In the genomic region with DNA sequence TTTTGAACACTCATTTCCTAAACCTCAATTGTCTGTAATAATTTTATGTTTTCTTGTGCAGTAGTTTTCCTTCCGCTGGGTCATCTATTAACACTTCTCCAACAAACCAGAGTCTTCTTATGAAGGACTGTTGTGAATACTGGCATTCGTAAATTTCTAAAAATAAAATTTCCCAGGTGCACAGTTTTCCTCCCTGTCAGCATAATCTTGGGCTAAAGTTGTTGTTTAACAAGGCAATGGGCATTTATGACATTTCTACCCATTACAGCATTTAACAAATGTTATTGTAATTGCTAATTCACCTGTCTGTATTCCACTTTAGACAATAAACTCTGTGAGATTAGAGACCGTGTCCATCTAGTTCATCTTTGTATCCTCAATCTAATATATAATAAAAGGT, we compare ENCODE assay signal across 8 cellular contexts. TPM values are rescaled to one million over a fixed set of nuclear protein-coding genes. Genes with fewer than 3 reads are reported as not detected.
DNase-seq lines count a peak whose midpoint lies in the region; ATAC-seq and TF ChIP-seq lines count a peak whose summit lies in the region.

No MANE protein-coding gene starts in this region.

- peak overlapping the region; percentile 25 for H3K4me2 ChIP-seq in neuronal stem cell (ENCODE audit: insufficient read depth, low read length, poor library complexity, severe bottlenecking)

- peak overlapping the region in 2 of 3 donors; percentile 98 to 99 for H3K27ac Mint-ChIP-seq in CD4-positive, CD25-positive, alpha-beta regulatory T cell

- peaks cover 34% of the 10 kb centered on the region for H3K4me1 ChIP-seq in CD4-positive, CD25-positive, alpha-beta regulatory T cell (ENCODE audit: control insufficient read depth, insufficient read depth, low read length, poor library complexity, severe bottlenecking)
- peaks cover 16% of the 10 kb centered on the region for H3K4me1 ChIP-seq in effector memory CD4-positive, alpha-beta T cell (ENCODE audit: control insufficient read depth, insufficient read depth, low read length, poor library complexity, severe bottlenecking)
- H3K4me1 ChIP-seq in neuronal stem cell (ENCODE audit: control insufficient read depth in 2 of 2, insufficient read depth in 1 of 2, low read depth in 1 of 2, low read length in 2 of 2): peaks cover 5 to 6% of the 10 kb centered on the region in 2 donors

- H4K91ac ChIP-seq in neuronal stem cell (ENCODE audit: low read depth, low read length, poor library complexity): no peak overlapping the region

- POLR2A ChIA-PET in HEK293T (lab: Yijun Ruan, JAX): interaction anchor here (1.9 kb wide), 1 partner anchor 12 kb away, joined by 14 read pairs; a partner anchor contains a TSS

- no peak overlapping the region for H2BK15ac ChIP-seq in neuronal stem cell (ENCODE audit: low read length)

- H4K8ac ChIP-seq in neuronal stem cell (ENCODE audit: low read depth, low read length): no peak overlapping the region

- H3K36me3 ChIP-seq in CD4-positive, CD25-positive, alpha-beta regulatory T cell (ENCODE audit: control insufficient read depth, insufficient read depth, low read length): no peaks in the 10 kb centered on the region
- H3K36me3 ChIP-seq in effector memory CD4-positive, alpha-beta T cell (ENCODE audit: control insufficient read depth, insufficient read depth, low read length): no peaks in the 10 kb centered on the region
- no peaks in the 10 kb centered on the region for H3K36me3 ChIP-seq in neuronal stem cell (replicated peaks in 1 of 2; ENCODE audit: control insufficient read depth in 2 of 2, insufficient read depth in 2 of 2, low read length in 2 of 2)

- peak overlapping the region; percentile 94 for H2AFZ ChIP-seq in neuronal stem cell (ENCODE audit: low read length)

- WGBS in neuronal stem cell (ENCODE audit: extremely low coverage in 2 of 2, insufficient read length in 2 of 2, insufficient replicate concordance in 1 of 2), 2 donors: no CpG with 5 or more reads among the region's 3 CpGs

- no peaks in the 10 kb centered on the region for H3K9me3 ChIP-seq in CD4-positive, CD25-positive, alpha-beta regulatory T cell (ENCODE audit: control insufficient read depth in 2 of 2, low read length in 2 of 2)
- H3K9me3 ChIP-seq in effector memory CD4-positive, alpha-beta T cell (ENCODE audit: control insufficient read depth, low read length): no peaks in the 10 kb centered on the region
- H3K9me3 ChIP-seq in neuronal stem cell (replicated peaks in 1 of 2; ENCODE audit: control insufficient read depth in 2 of 2, insufficient read depth in 1 of 2, low read depth in 1 of 2, low read length in 2 of 2): peaks cover 0 to 2% of the 10 kb centered on the region in 2 donors

- peaks cover 26 to 65% (median 47%) of the 10 kb centered on the region in 4 donors for H3K4me1 Mint-ChIP-seq in CD4-positive, CD25-positive, alpha-beta regulatory T cell

- H3K14ac ChIP-seq in neuronal stem cell (ENCODE audit: low read length): no peak overlapping the region

- H3K27me3 Mint-ChIP-seq in CD4-positive, CD25-positive, alpha-beta regulatory T cell: peaks cover 18% of the 10 kb centered on the region

- no peak overlapping the region for H3K4ac ChIP-seq in neuronal stem cell (ENCODE audit: low read length)

- DNase-seq in CD4-positive, CD25-positive, alpha-beta regulatory T cell: no peak
- DNase-seq in NB4 (ENCODE audit: low read depth) (no peak), neuronal stem cell (ENCODE audit: low spot score) (no peak), amniotic stem cell (lab: John Stamatoyannopoulos, UW) (no peak), SKM-1 (lab: John Stamatoyannopoulos, UW; ENCODE audit: unreplicated experiment) (no peak), HEK293T (ENCODE audit: extremely low spot score) (no peak)
- no peak for DNase-seq in effector memory CD4-positive, alpha-beta T cell
- no peak for DNase-seq in stimulated activated CD4-positive, alpha-beta T cell treated with anti-CD3 and anti-CD28 coated beads, Interleukin-4, amount 100 ng/mL, for 24 hours

- ATAC-seq in CD4-positive, CD25-positive, alpha-beta regulatory T cell (ENCODE audit: low read depth in 2 of 2): no peak

- TF ChIP-seq POLR2A in NB4 (IDR thresholded peaks at IDR 0.05; ENCODE audit: extremely low read depth, insufficient read length): no peak

- no peak overlapping the region for H2BK120ac ChIP-seq in neuronal stem cell (ENCODE audit: low read depth, low read length)

- H3K9me3 Mint-ChIP-seq in CD4-positive, CD25-positive, alpha-beta regulatory T cell: no peaks in the 10 kb centered on the region

- no peak for TF ChIP-seq CTCF in NB4 (IDR thresholded peaks at IDR 0.05; ENCODE audit: low read depth, low read length)

- H3K9ac ChIP-seq in neuronal stem cell (ENCODE audit: low read depth, low read length, poor library complexity): no peak overlapping the region

- H3K27ac ChIP-seq in CD4-positive, CD25-positive, alpha-beta regulatory T cell (ENCODE audit: insufficient read depth, low read length, poor library complexity, severe bottlenecking): peak overlapping the region; percentile 84
- peak overlapping the region; percentile 73 for H3K27ac ChIP-seq in effector memory CD4-positive, alpha-beta T cell (ENCODE audit: insufficient read depth, low read length, poor library complexity, severe bottlenecking)
- H3K27ac ChIP-seq in neuronal stem cell (replicated peaks; ENCODE audit: low read length): no peak overlapping the region

- H3K79me1 ChIP-seq in neuronal stem cell (ENCODE audit: low read depth, low read length): no peaks in the 10 kb centered on the region

- H3K18ac ChIP-seq in neuronal stem cell (ENCODE audit: low read length): no peak overlapping the region

- no peak overlapping the region for H2BK5ac ChIP-seq in neuronal stem cell (ENCODE audit: low read length)

- no peak overlapping the region for H2BK12ac ChIP-seq in neuronal stem cell (ENCODE audit: low read length)

- no peak overlapping the region for H2AK5ac ChIP-seq in neuronal stem cell (ENCODE audit: low read depth, low read length)

- peak overlapping the region; percentile 95 for H3K4me3 ChIP-seq in CD4-positive, CD25-positive, alpha-beta regulatory T cell (ENCODE audit: low read depth, low read length)
- H3K4me3 ChIP-seq in NB4 (ENCODE audit: low read depth, low read length) (peak overlapping the region; percentile 84), neuronal stem cell (ENCODE audit: low read length in 2 of 2) (peak overlapping the region in 1 of 2 donors; percentile 75)
- H3K4me3 ChIP-seq in effector memory CD4-positive, alpha-beta T cell (ENCODE audit: insufficient read depth, low read depth, low read length, poor library complexity, severe bottlenecking): peak overlapping the region; percentile 83

- peaks cover 12% of the 10 kb centered on the region for H3K27me3 ChIP-seq in CD4-positive, CD25-positive, alpha-beta regulatory T cell (ENCODE audit: control insufficient read depth, insufficient read depth, low read length)
- H3K27me3 ChIP-seq in effector memory CD4-positive, alpha-beta T cell (replicated peaks; ENCODE audit: control insufficient read depth, insufficient read depth, low read length, poor library complexity, severe bottlenecking): no peaks in the 10 kb centered on the region
- H3K27me3 ChIP-seq in neuronal stem cell (ENCODE audit: control insufficient read depth in 3 of 3, insufficient read depth in 3 of 3, low read depth in 1 of 3, low read length in 3 of 3): peaks cover 0 to 17% (median 0%) of the 10 kb centered on the region in 3 experiments

- H3K4me3 Mint-ChIP-seq in CD4-positive, CD25-positive, alpha-beta regulatory T cell: peak overlapping the region; percentile 93 to 98 (median 96)

- H3K36me3 Mint-ChIP-seq in CD4-positive, CD25-positive, alpha-beta regulatory T cell: peaks cover 4% of the 10 kb centered on the region

- CTCF ChIA-PET in HEK293T (lab: Yijun Ruan, JAX): no interaction called here

- H3K23ac ChIP-seq in neuronal stem cell (ENCODE audit: low read depth, low read length, poor library complexity): no peak overlapping the region

TF ChIP-seq in HEK293T, 16 proteins besides CTCF, POLR2A, EP300 and RAD21:
- TF ChIP-seq ELF4 (IDR thresholded peaks at IDR 0.05) (no peak), LEF1 (IDR thresholded peaks at IDR 0.05; ENCODE audit: borderline replicate concordance) (no peak), SP1 (IDR thresholded peaks at IDR 0.05) (no peak), L3MBTL2 (conservative IDR thresholded peaks at IDR 0.05) (no peak), FOXK2 (IDR thresholded peaks at IDR 0.05) (no peak), SUZ12 (IDR thresholded peaks at IDR 0.05) (no peak), FOXA1 (IDR thresholded peaks at IDR 0.05) (no peak), CTBP1 (IDR thresholded peaks at IDR 0.05; ENCODE audit: borderline replicate concordance) (no peak), TARDBP (IDR thresholded peaks at IDR 0.05) (no peak)

RNA-seq across cellular contexts. Expression of a gene that starts 1.2 kb away (rescaled TPM):
- 23.9 TPM for total RNA-seq in CD4-positive, CD25-positive, alpha-beta regulatory T cell
- polyA plus RNA-seq in CD4-positive, CD25-positive, alpha-beta regulatory T cell: 10 to 100 TPM; 15.0 to 20.6 (median 15.7) TPM
- polyA plus RNA-seq in neuronal stem cell (2013, experiment 1 of 2): 3.2 TPM
- polyA plus RNA-seq in neuronal stem cell (2013, experiment 2 of 2): 3.0 TPM

RNA-seq across cellular contexts. Expression of a gene that starts 12.8 kb away (rescaled TPM):
- total RNA-seq in CD4-positive, CD25-positive, alpha-beta regulatory T cell: 78.1 TPM
- polyA plus RNA-seq in CD4-positive, CD25-positive, alpha-beta regulatory T cell: 10 to 100 TPM; 68.7 to 77.8 (median 69.9) TPM
- 93.4 TPM for polyA plus RNA-seq in neuronal stem cell (2013, experiment 1 of 2)
- 94.5 TPM for polyA plus RNA-seq in neuronal stem cell (2013, experiment 2 of 2)
